1 cellular context compared by ENCODE assay signal in the genomic region with DNA sequence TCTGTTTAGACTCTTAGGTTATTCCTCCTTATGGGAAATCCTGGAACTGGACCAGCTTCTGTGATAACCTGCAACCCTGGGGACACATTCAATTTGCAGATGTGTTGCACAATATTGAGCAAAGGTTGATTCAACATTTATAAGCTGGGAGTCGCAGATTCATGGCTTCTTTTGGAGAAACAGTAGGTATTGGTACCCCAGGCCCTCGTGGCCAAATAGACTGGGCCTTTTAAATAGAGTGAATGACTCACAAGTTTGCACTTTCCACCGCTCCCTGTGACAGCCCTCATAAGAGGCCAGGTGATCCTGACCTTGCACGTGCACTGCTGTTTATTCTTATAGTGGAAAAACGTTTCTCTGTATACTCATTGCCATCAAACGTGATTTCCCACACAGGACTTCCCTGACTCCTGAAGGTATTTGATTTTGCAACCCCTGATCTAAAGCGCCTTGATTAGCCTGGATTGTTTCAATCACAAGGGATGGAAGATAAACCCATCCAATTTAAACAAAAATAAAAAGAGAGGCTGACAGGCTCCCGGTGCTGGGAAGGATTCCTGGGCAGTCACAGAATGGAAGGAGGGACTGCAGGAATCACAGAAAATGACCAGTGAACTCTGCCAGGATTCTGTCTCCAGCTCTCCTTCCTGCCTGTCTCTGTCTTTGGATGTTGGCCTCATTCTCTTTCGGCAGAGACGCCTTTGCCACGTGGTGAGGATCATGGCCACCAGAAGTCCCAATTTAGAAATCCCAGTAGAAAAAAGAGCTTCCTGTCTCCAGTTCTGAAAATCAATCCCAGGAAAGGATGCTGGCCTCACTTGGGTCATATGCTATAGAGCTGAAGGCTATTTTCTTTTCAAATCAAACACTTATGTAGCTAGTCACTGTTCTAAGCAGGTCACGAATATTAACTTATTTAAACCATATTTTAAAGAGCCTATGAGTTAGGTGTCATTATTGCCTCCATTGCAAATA.
TF ChIP-seq lines count a peak whose summit lies in the region.

No MANE protein-coding gene starts in this region.

TF ChIP-seq in GM23338, 12 proteins besides CTCF, POLR2A, EP300 and RAD21 (continued from another document):
- TF ChIP-seq, protein P1, sequence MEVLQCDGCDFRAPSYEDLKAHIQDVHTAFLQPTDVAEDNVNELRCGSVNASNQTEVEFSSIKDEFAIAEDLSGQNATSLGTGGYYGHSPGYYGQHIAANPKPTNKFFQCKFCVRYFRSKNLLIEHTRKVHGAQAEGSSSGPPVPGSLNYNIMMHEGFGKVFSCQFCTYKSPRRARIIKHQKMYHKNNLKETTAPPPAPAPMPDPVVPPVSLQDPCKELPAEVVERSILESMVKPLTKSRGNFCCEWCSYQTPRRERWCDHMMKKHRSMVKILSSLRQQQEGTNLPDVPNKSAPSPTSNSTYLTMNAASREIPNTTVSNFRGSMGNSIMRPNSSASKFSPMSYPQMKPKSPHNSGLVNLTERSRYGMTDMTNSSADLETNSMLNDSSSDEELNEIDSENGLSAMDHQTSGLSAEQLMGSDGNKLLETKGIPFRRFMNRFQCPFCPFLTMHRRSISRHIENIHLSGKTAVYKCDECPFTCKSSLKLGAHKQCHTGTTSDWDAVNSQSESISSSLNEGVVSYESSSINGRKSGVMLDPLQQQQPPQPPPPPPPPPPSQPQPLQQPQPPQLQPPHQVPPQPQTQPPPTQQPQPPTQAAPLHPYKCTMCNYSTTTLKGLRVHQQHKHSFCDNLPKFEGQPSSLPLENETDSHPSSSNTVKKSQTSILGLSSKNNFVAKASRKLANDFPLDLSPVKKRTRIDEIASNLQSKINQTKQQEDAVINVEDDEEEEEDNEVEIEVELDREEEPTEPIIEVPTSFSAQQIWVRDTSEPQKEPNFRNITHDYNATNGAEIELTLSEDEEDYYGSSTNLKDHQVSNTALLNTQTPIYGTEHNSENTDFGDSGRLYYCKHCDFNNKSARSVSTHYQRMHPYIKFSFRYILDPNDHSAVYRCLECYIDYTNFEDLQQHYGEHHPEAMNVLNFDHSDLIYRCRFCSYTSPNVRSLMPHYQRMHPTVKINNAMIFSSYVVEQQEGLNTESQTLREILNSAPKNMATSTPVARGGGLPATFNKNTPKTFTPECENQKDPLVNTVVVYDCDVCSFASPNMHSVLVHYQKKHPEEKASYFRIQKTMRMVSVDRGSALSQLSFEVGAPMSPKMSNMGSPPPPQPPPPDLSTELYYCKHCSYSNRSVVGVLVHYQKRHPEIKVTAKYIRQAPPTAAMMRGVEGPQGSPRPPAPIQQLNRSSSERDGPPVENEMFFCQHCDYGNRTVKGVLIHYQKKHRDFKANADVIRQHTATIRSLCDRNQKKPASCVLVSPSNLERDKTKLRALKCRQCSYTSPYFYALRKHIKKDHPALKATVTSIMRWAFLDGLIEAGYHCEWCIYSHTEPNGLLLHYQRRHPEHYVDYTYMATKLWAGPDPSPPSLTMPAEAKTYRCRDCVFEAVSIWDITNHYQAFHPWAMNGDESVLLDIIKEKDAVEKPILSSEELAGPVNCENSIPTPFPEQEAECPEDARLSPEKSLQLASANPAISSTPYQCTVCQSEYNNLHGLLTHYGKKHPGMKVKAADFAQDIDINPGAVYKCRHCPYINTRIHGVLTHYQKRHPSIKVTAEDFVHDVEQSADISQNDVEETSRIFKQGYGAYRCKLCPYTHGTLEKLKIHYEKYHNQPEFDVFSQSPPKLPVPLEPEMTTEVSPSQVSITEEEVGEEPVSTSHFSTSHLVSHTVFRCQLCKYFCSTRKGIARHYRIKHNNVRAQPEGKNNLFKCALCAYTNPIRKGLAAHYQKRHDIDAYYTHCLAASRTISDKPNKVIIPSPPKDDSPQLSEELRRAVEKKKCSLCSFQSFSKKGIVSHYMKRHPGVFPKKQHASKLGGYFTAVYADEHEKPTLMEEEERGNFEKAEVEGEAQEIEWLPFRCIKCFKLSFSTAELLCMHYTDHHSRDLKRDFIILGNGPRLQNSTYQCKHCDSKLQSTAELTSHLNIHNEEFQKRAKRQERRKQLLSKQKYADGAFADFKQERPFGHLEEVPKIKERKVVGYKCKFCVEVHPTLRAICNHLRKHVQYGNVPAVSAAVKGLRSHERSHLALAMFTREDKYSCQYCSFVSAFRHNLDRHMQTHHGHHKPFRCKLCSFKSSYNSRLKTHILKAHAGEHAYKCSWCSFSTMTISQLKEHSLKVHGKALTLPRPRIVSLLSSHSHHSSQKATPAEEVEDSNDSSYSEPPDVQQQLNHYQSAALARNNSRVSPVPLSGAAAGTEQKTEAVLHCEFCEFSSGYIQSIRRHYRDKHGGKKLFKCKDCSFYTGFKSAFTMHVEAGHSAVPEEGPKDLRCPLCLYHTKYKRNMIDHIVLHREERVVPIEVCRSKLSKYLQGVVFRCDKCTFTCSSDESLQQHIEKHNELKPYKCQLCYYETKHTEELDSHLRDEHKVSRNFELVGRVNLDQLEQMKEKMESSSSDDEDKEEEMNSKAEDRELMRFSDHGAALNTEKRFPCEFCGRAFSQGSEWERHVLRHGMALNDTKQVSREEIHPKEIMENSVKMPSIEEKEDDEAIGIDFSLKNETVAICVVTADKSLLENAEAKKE (CRISPR knock-in tag; IDR thresholded peaks at IDR 0.05), result no peak
- TF ChIP-seq JUNB (IDR thresholded peaks at IDR 0.05; ENCODE audit: unreplicated experiment) (no peak), STAT1 (IDR thresholded peaks at IDR 0.05; ENCODE audit: unreplicated experiment) (no peak), POLR2AphosphoS5 (IDR thresholded peaks at IDR 0.05; ENCODE audit: low read depth) (no peak)
- TF ChIP-seq, protein P2, sequence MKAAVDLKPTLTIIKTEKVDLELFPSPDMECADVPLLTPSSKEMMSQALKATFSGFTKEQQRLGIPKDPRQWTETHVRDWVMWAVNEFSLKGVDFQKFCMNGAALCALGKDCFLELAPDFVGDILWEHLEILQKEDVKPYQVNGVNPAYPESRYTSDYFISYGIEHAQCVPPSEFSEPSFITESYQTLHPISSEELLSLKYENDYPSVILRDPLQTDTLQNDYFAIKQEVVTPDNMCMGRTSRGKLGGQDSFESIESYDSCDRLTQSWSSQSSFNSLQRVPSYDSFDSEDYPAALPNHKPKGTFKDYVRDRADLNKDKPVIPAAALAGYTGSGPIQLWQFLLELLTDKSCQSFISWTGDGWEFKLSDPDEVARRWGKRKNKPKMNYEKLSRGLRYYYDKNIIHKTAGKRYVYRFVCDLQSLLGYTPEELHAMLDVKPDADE (IDR thresholded peaks at IDR 0.05), result no peak
- TF ChIP-seq, protein P3, sequence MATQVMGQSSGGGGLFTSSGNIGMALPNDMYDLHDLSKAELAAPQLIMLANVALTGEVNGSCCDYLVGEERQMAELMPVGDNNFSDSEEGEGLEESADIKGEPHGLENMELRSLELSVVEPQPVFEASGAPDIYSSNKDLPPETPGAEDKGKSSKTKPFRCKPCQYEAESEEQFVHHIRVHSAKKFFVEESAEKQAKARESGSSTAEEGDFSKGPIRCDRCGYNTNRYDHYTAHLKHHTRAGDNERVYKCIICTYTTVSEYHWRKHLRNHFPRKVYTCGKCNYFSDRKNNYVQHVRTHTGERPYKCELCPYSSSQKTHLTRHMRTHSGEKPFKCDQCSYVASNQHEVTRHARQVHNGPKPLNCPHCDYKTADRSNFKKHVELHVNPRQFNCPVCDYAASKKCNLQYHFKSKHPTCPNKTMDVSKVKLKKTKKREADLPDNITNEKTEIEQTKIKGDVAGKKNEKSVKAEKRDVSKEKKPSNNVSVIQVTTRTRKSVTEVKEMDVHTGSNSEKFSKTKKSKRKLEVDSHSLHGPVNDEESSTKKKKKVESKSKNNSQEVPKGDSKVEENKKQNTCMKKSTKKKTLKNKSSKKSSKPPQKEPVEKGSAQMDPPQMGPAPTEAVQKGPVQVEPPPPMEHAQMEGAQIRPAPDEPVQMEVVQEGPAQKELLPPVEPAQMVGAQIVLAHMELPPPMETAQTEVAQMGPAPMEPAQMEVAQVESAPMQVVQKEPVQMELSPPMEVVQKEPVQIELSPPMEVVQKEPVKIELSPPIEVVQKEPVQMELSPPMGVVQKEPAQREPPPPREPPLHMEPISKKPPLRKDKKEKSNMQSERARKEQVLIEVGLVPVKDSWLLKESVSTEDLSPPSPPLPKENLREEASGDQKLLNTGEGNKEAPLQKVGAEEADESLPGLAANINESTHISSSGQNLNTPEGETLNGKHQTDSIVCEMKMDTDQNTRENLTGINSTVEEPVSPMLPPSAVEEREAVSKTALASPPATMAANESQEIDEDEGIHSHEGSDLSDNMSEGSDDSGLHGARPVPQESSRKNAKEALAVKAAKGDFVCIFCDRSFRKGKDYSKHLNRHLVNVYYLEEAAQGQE (IDR thresholded peaks at IDR 0.05; ENCODE audit: unreplicated experiment), result no peak
